8 cellular contexts compared by ENCODE assay signal in the genomic region with DNA sequence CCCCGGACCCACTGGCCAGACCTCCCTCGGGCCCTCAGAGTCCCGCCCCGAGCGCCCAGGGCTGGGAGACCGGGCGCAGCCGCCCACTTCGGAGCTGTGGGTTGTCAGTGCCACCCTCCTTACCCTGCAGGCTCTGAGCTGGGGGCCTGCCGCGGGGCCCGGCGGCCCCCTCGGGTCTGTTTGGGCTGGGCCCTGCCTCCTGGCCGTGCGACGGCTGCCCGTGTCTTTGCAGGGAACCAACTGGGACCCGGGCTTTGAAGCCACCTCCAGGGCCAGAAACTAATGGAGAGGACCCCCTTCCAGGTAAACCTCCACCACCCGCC. TPM values are rescaled to one million over a fixed set of nuclear protein-coding genes. Genes with fewer than 3 reads are reported as not detected.
A peak's percentile ranks its signal among the peaks of the same experiment; 100 is the strongest.
DNase-seq lines count a peak whose midpoint lies in the region; ATAC-seq and TF ChIP-seq lines count a peak whose summit lies in the region.

No MANE protein-coding gene starts in this region.

- H3K27ac ChIP-seq in mesenchymal stem cell (ENCODE audit: low read length, poor library complexity, severe bottlenecking) = no peak overlapping the region

- peaks cover 6% of the 10 kb centered on the region in 2 donors for H3K4me1 Mint-ChIP-seq in natural killer cell treated with Interleukin-12 subunit alpha and Interleukin-12 subunit beta and Interleukin-15 and Interleukin-18, amount 100 ng/mL, for 72 hours (ENCODE audit: low read depth in 2 of 2)
- H3K4me1 Mint-ChIP-seq in natural killer cell = peaks cover 7 to 9% of the 10 kb centered on the region in 2 donors

- no peaks in the 10 kb centered on the region for H3K9me3 Mint-ChIP-seq in natural killer cell treated with Interleukin-12 subunit alpha and Interleukin-12 subunit beta and Interleukin-15 and Interleukin-18, amount 100 ng/mL, for 72 hours
- no peaks in the 10 kb centered on the region for H3K9me3 Mint-ChIP-seq in natural killer cell

- no peak overlapping the region for H4K91ac ChIP-seq in mesenchymal stem cell (ENCODE audit: low read length)

- no peaks in the 10 kb centered on the region for H3K27me3 ChIP-seq in adipocyte (replicated peaks; ENCODE audit: control insufficient read depth, insufficient read depth, low read length)
- H3K27me3 ChIP-seq in mesenchymal stem cell (ENCODE audit: control insufficient read depth in 1 of 2, insufficient read depth in 1 of 2, low read length in 2 of 2) = no peaks in the 10 kb centered on the region

- intact Hi-C loops in natural killer cell (cut with micrococcal nuclease) = no loop called here

- H2BK15ac ChIP-seq in mesenchymal stem cell (ENCODE audit: low read depth, poor library complexity, severe bottlenecking) = no peak overlapping the region

- H2BK120ac ChIP-seq in mesenchymal stem cell (ENCODE audit: low read depth, low read length) = no peak overlapping the region

- H3K14ac ChIP-seq in mesenchymal stem cell (ENCODE audit: low read length in 2 of 2) = no peak overlapping the region

- peak overlapping the region; percentile 81 for H2AFZ ChIP-seq in mesenchymal stem cell (ENCODE audit: low read depth, low read length)

- no peaks in the 10 kb centered on the region for H3K36me3 ChIP-seq in adipocyte (ENCODE audit: control insufficient read depth, insufficient read depth, low read length, severe bottlenecking)
- H3K36me3 ChIP-seq in mesenchymal stem cell (ENCODE audit: control insufficient read depth in 1 of 2, insufficient read depth in 2 of 2, low read depth in 1 of 2, low read length in 2 of 2) = peaks cover 22 to 25% of the 10 kb centered on the region in 2 experiments

- no peak overlapping the region for H3K18ac ChIP-seq in mesenchymal stem cell (ENCODE audit: low read depth in 1 of 2, low read length in 2 of 2)

- no peak for TF ChIP-seq CTCF in natural killer cell (IDR thresholded peaks at IDR 0.05)

- DNase-seq in natural killer cell treated with Interleukin-12 subunit alpha and Interleukin-12 subunit beta and Interleukin-15 and Interleukin-18, amount 100 ng/mL, for 72 hours (ENCODE audit: low spot score) = no peak
- DNase-seq in natural killer cell (no peak), adipocyte (ENCODE audit: low read depth) (no peak), mesenchymal stem cell (no peak), GDM1 (lab: John Stamatoyannopoulos, UW) (no peak), HuH-7.5 (ENCODE audit: low spot score) (no peak), GOT3 (lab: John Stamatoyannopoulos, UW) (no peak)

- H2AK5ac ChIP-seq in mesenchymal stem cell (ENCODE audit: low read length, severe bottlenecking) = no peak overlapping the region

- no peak overlapping the region for H2BK12ac ChIP-seq in mesenchymal stem cell (ENCODE audit: low read length in 2 of 2)

- peak overlapping the region; percentile 49 for H3K4me3 Mint-ChIP-seq in natural killer cell treated with Interleukin-12 subunit alpha and Interleukin-12 subunit beta and Interleukin-15 and Interleukin-18, amount 100 ng/mL, for 72 hours
- H3K4me3 Mint-ChIP-seq in natural killer cell = no peak overlapping the region

- H3K4me2 ChIP-seq in mesenchymal stem cell (ENCODE audit: low read length, poor library complexity, severe bottlenecking) = peak overlapping the region; percentile 95

- 5% methylated on average over 20 of the region's 20 CpGs for WGBS in mesenchymal stem cell

- H3K9ac ChIP-seq in adipocyte (ENCODE audit: low read length) (peak overlapping the region; percentile 81), mesenchymal stem cell (ENCODE audit: low read length) (peak overlapping the region; percentile 67)

- no peak overlapping the region for H3K4ac ChIP-seq in mesenchymal stem cell (ENCODE audit: low read depth in 1 of 2, low read length in 2 of 2)

- H3K4me1 ChIP-seq in adipocyte (ENCODE audit: control insufficient read depth, insufficient read depth, low read length) = peaks cover 13% of the 10 kb centered on the region
- peaks cover 26% of the 10 kb centered on the region for H3K4me1 ChIP-seq in mesenchymal stem cell (ENCODE audit: control insufficient read depth, insufficient read depth, low read depth, low read length)

- peaks cover 19% of the 10 kb centered on the region for H3K79me1 ChIP-seq in mesenchymal stem cell (replicated peaks; ENCODE audit: low read length, poor library complexity, severe bottlenecking)

- H4K8ac ChIP-seq in mesenchymal stem cell (ENCODE audit: low read length) = peak overlapping the region; percentile 50

- H2BK5ac ChIP-seq in mesenchymal stem cell (ENCODE audit: low read depth, low read length, poor library complexity, severe bottlenecking) = no peak overlapping the region

- H3K4me3 ChIP-seq in adipocyte (ENCODE audit: low read length) (peak overlapping the region; percentile 87), mesenchymal stem cell (ENCODE audit: insufficient read depth in 1 of 2, low read depth in 1 of 2, low read length in 2 of 2) (peak overlapping the region; percentile 82 to 96)

- no peak overlapping the region for H3K23ac ChIP-seq in mesenchymal stem cell (ENCODE audit: low read length in 2 of 2)

- H3K9me3 ChIP-seq in adipocyte (ENCODE audit: control insufficient read depth, low read length) = no peaks in the 10 kb centered on the region
- H3K9me3 ChIP-seq in mesenchymal stem cell (ENCODE audit: control insufficient read depth, low read length) = no peaks in the 10 kb centered on the region

- H3K27ac Mint-ChIP-seq in natural killer cell treated with Interleukin-12 subunit alpha and Interleukin-12 subunit beta and Interleukin-15 and Interleukin-18, amount 100 ng/mL, for 72 hours = no peak overlapping the region
- no peak overlapping the region for H3K27ac Mint-ChIP-seq in natural killer cell

- H3K27me3 Mint-ChIP-seq in natural killer cell treated with Interleukin-12 subunit alpha and Interleukin-12 subunit beta and Interleukin-15 and Interleukin-18, amount 100 ng/mL, for 72 hours = no peaks in the 10 kb centered on the region
- no peaks in the 10 kb centered on the region for H3K27me3 Mint-ChIP-seq in natural killer cell (ENCODE audit: low read depth in 2 of 2)

- ATAC-seq in natural killer cell treated with Interleukin-12 subunit alpha and Interleukin-12 subunit beta and Interleukin-15 and Interleukin-18, amount 100 ng/mL, for 72 hours = no peak
- ATAC-seq in natural killer cell (no peak), HG03045 (IDR thresholded peaks at IDR 0.05; ENCODE audit: unreplicated experiment) (no peak)

- H3K36me3 Mint-ChIP-seq in natural killer cell treated with Interleukin-12 subunit alpha and Interleukin-12 subunit beta and Interleukin-15 and Interleukin-18, amount 100 ng/mL, for 72 hours = no peaks in the 10 kb centered on the region
- no peaks in the 10 kb centered on the region for H3K36me3 Mint-ChIP-seq in natural killer cell

RNA-seq across cellular contexts. Expression of a gene that starts 0.4 kb away (rescaled TPM):
- 10 to 100 TPM in 1 of 2 donors, 1 to 10 TPM in 1; 8.6 to 39.0 TPM for total RNA-seq in natural killer cell treated with Interleukin-12 subunit alpha and Interleukin-12 subunit beta and Interleukin-15 and Interleukin-18, amount 100 ng/mL, for 72 hours
- total RNA-seq in natural killer cell = 1 to 10 TPM in 1 of 3 donors, under 1 TPM in 2; 0.47 to 2.2 (median 0.55) TPM
- 3.4 TPM for polyA plus RNA-seq in mesenchymal stem cell (2013, experiment 1 of 2)
- polyA plus RNA-seq in mesenchymal stem cell (2013, experiment 2 of 2) = 3.5 TPM

RNA-seq across cellular contexts. Expression of a gene that starts 10.7 kb away (rescaled TPM):
- total RNA-seq in natural killer cell treated with Interleukin-12 subunit alpha and Interleukin-12 subunit beta and Interleukin-15 and Interleukin-18, amount 100 ng/mL, for 72 hours = not detected
- total RNA-seq in natural killer cell = not detected
- 0.14 TPM for polyA plus RNA-seq in mesenchymal stem cell (2013, experiment 1 of 2)
- 0.15 TPM for polyA plus RNA-seq in mesenchymal stem cell (2013, experiment 2 of 2)

RNA-seq across cellular contexts. Expression of a gene that starts 14.6 kb away (rescaled TPM):
- total RNA-seq in natural killer cell treated with Interleukin-12 subunit alpha and Interleukin-12 subunit beta and Interleukin-15 and Interleukin-18, amount 100 ng/mL, for 72 hours = 10 to 100 TPM; 22.0 to 39.9 TPM
- total RNA-seq in natural killer cell = 10 to 100 TPM in 2 of 3 donors, 1 to 10 TPM in 1; 7.2 to 13.0 (median 10.9) TPM
- 4.9 TPM for polyA plus RNA-seq in mesenchymal stem cell (2013, experiment 1 of 2)
- polyA plus RNA-seq in mesenchymal stem cell (2013, experiment 2 of 2) = 4.1 TPM

RNA-seq across cellular contexts. Expression of a gene that starts 31.1 kb away (rescaled TPM):
- total RNA-seq in natural killer cell treated with Interleukin-12 subunit alpha and Interleukin-12 subunit beta and Interleukin-15 and Interleukin-18, amount 100 ng/mL, for 72 hours = 10 to 100 TPM; 36.1 to 79.5 TPM
- total RNA-seq in natural killer cell = 10 to 100 TPM in 1 of 3 donors, 1 to 10 TPM in 2; 7.5 to 14.2 (median 8.4) TPM
- 2.7 TPM for polyA plus RNA-seq in mesenchymal stem cell (2013, experiment 1 of 2)
- 2.7 TPM for polyA plus RNA-seq in mesenchymal stem cell (2013, experiment 2 of 2)

RNA-seq across cellular contexts. Expression of a gene that starts 53.4 kb away (rescaled TPM):
- total RNA-seq in natural killer cell treated with Interleukin-12 subunit alpha and Interleukin-12 subunit beta and Interleukin-15 and Interleukin-18, amount 100 ng/mL, for 72 hours = 100 to 1,000 TPM; 103 to 146 TPM
- 100 to 1,000 TPM; 183 to 242 (median 217) TPM for total RNA-seq in natural killer cell
- 498 TPM for polyA plus RNA-seq in mesenchymal stem cell (2013, experiment 1 of 2)
- 484 TPM for polyA plus RNA-seq in mesenchymal stem cell (2013, experiment 2 of 2)
